In genomic region chr2:133138693-133139092, GRCh38 we compare ENCODE assay signal across 18 cellular contexts.
"Had no signal": no experiment of that assay in that cellular context is flagged by ENCODE, and none has a peak within 500 bp of the region (broad histone marks: within the 10 kb centered on the region; RNA-seq: fewer than 3 reads in every experiment).

No MANE protein-coding gene starts in this region.

- H3K27ac ChIP-seq: coronary artery, gastrocnemius medialis, heart right ventricle, right atrium auricular region, transverse colon had no signal

- H3K36me3 Mint-ChIP-seq: activated naive CD8-positive, alpha-beta T cell treated with anti-CD3 and anti-CD28 coated beads, Interleukin-2, amount 10 ng/mL, durations not matched to agents 7 days and 5 days; brain had no signal

- H3K4me3 ChIP-seq: coronary artery, gastrocnemius medialis, heart right ventricle, right atrium auricular region, transverse colon had no signal

- H3K9me3 Mint-ChIP-seq: activated CD4-positive, alpha-beta memory T cell treated with anti-CD3 and anti-CD28 coated beads, Interleukin-2, amount 10 ng/mL, durations not matched to agents 7 days and 5 days; brain; nephron; T-helper 1 cell treated with Interleukin-12 subunit alpha and Interleukin-12 subunit beta and Interleukin-4 antibody, amounts not matched to agents 30 μg/mL and 1 μg/mL, for 36 hours had no signal

- H3K27ac Mint-ChIP-seq: activated CD4-positive, alpha-beta memory T cell treated with anti-CD3 and anti-CD28 coated beads, Interleukin-2, amount 10 ng/mL, durations not matched to agents 7 days and 5 days; activated naive CD8-positive, alpha-beta T cell treated with anti-CD3 and anti-CD28 coated beads, Interleukin-2, amount 10 ng/mL, durations not matched to agents 7 days and 5 days; brain; nephron; T-helper 1 cell treated with Interleukin-12 subunit alpha and Interleukin-12 subunit beta and Interleukin-4 antibody, amounts not matched to agents 30 μg/mL and 1 μg/mL, for 36 hours had no signal

- H3K4me1 ChIP-seq: gastrocnemius medialis, heart right ventricle, right atrium auricular region, transverse colon had no signal

- ATAC-seq: activated T-cell treated with anti-CD3 and anti-CD28 coated beads, Interleukin-2, amount 50 U/mL, for 4 hours; gastrocnemius medialis; heart right ventricle had no signal

- DNase-seq: activated CD4-positive, alpha-beta memory T cell treated with anti-CD3 and anti-CD28 coated beads, Interleukin-2, amount 10 ng/mL, durations not matched to agents 7 days and 5 days; activated CD4-positive, alpha-beta T cell treated with anti-CD3 and anti-CD28 coated beads for 4 hours; activated naive CD8-positive, alpha-beta T cell treated with anti-CD3 and anti-CD28 coated beads, Interleukin-2, amount 10 ng/mL, durations not matched to agents 7 days and 5 days; activated T-cell treated with anti-CD3 and anti-CD28 coated beads, Interleukin-2, amount 50 U/mL, for 4 hours; gastrocnemius medialis; heart right ventricle; occipital lobe; stimulated activated CD4-positive, alpha-beta T cell treated with anti-CD3 and anti-CD28 coated beads, Interleukin-15, amount 100 ng/mL, for 24 hours; stimulated activated CD4-positive, alpha-beta T cell treated with anti-CD3 and anti-CD28 coated beads, Interleukin-4, amount 100 ng/mL, for 1 hour; stimulated activated naive CD4-positive, alpha-beta T cell treated with Interleukin-2 at 50 U/mL for 16 hours; substantia nigra; transverse colon had no signal

- H3K4me1 Mint-ChIP-seq: activated CD4-positive, alpha-beta memory T cell treated with anti-CD3 and anti-CD28 coated beads, Interleukin-2, amount 10 ng/mL, durations not matched to agents 7 days and 5 days; activated naive CD8-positive, alpha-beta T cell treated with anti-CD3 and anti-CD28 coated beads, Interleukin-2, amount 10 ng/mL, durations not matched to agents 7 days and 5 days; central memory CD8-positive, alpha-beta T cell had no signal

- H3K4me3 Mint-ChIP-seq: activated CD4-positive, alpha-beta memory T cell treated with anti-CD3 and anti-CD28 coated beads, Interleukin-2, amount 10 ng/mL, durations not matched to agents 7 days and 5 days; activated naive CD8-positive, alpha-beta T cell treated with anti-CD3 and anti-CD28 coated beads, Interleukin-2, amount 10 ng/mL, durations not matched to agents 7 days and 5 days; activated T-cell treated with anti-CD3 and anti-CD28 coated beads, Interleukin-2, amount 50 U/mL, for 4 hours; brain; central memory CD8-positive, alpha-beta T cell; nephron; T-helper 1 cell treated with Interleukin-12 subunit alpha and Interleukin-12 subunit beta and Interleukin-4 antibody, amounts not matched to agents 30 μg/mL and 1 μg/mL, for 36 hours had no signal

- H3K27me3 ChIP-seq: gastrocnemius medialis, heart right ventricle, right atrium auricular region, transverse colon had no signal

- H3K36me3 ChIP-seq: gastrocnemius medialis, heart right ventricle, right atrium auricular region, transverse colon had no signal

- H3K9me3 ChIP-seq: gastrocnemius medialis, heart right ventricle, right atrium auricular region, transverse colon had no signal
